In the genomic region with DNA sequence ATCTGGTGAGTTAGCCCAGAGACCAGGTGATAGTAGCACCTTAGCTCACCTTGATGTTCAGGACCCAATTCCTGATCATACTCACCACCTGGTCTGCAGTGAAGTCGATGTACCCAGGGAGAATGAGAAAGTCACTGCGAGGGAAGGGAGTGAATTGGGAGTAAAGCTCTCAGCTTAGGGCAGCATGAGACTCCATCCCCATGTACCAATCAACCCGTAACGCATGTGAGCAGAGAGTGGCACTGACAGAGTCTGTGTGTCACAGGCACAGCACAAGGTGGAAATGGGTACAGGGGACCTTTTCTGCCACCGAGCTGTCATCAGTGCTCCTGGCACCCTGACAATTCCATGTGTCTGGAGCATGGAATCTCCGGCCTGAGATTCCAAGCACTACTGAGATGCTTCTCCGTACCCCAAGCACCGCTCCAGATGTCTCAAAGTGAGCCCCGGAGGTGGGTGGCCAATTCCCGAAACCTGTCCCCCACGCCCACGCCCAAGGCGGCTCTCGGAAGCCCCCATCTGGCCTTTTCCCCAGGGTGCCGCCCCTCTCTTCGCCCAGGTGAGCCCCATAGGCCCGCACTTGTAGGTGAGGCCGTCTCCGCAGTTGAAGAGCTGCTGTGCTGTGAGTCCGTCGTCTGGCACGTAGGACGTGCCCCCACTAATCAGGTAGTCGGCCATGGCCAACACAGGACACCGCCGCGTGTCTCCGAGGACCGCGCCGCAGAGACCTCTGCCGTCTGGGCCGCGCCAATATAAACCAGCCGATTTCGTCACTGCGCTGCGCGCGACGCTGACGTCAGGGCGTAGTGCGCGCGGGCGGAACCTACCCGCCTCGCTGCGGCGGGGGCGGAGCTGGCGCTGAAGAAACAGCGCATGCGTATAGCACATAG, we compare ENCODE assay signal across 8 cellular contexts. TPM values are rescaled to one million over a fixed set of nuclear protein-coding genes. Genes with fewer than 3 reads are reported as not detected.
A peak's percentile ranks its signal among the peaks of the same experiment; 100 is the strongest.
DNase-seq lines count a peak whose midpoint lies in the region; ATAC-seq, FAIRE-seq and TF ChIP-seq lines count a peak whose summit lies in the region.

A gene (minus strand): TSS at position 726 of the 890 bp plus-strand sequence. CDS start 48 bp downstream, at position 678.

- ATAC-seq in GM18867 (IDR thresholded peaks at IDR 0.05; ENCODE audit: unreplicated experiment), result peak; percentile 89
- ATAC-seq in HG03097 (IDR thresholded peaks at IDR 0.05; ENCODE audit: low FRiP score, unreplicated experiment), result peak; percentile 81

- peaks cover 36% of the 10 kb centered on the region for H3K36me3 ChIP-seq in A673 (ENCODE audit: insufficient read depth, low read length, poor library complexity, severe bottlenecking)
- H3K36me3 ChIP-seq in breast epithelium, result peaks cover 7% of the 10 kb centered on the region
- peaks cover 0 to 30% of the 10 kb centered on the region in 2 donors for H3K36me3 ChIP-seq in small intestine (ENCODE audit: control insufficient read depth in 2 of 2, insufficient read depth in 2 of 2, low read length in 2 of 2)

- peaks cover 6% of the 10 kb centered on the region for H3K4me1 ChIP-seq in A673 (ENCODE audit: insufficient read depth, low read length, poor library complexity, severe bottlenecking)
- H3K4me1 ChIP-seq in breast epithelium, result peaks cover 0 to 7% of the 10 kb centered on the region in 2 donors
- H3K4me1 ChIP-seq in small intestine (ENCODE audit: control insufficient read depth in 2 of 2, insufficient read depth in 1 of 2, low read depth in 1 of 2, low read length in 1 of 2), result peaks cover 4 to 7% of the 10 kb centered on the region in 2 donors

- no peak for TF ChIP-seq CTCF in A673 (conservative IDR thresholded peaks at IDR 0.05; ENCODE audit: low read depth, low read length)
- TF ChIP-seq CTCF in VCaP (conservative IDR thresholded peaks at IDR 0.05), result no peak
- TF ChIP-seq CTCF in breast epithelium (IDR thresholded peaks at IDR 0.05), result no peak

- H3K9me3 ChIP-seq in A673 (ENCODE audit: low read depth, low read length, poor library complexity, severe bottlenecking), result no peaks in the 10 kb centered on the region
- H3K9me3 ChIP-seq in breast epithelium, result no peaks in the 10 kb centered on the region
- H3K9me3 ChIP-seq in small intestine (ENCODE audit: control insufficient read depth, low read depth), result no peaks in the 10 kb centered on the region

- peak; percentile 86 for DNase-seq in A673 (ENCODE audit: low spot score)
- peak; percentile 63 for DNase-seq in NCI-H2196 treated with DMSO at 0.1 percent for 48 hours (lab: John Stamatoyannopoulos, UW; ENCODE audit: unreplicated experiment)
- DNase-seq in breast epithelium (ENCODE audit: low spot score in 2 of 2), result peak; percentile 87 to 88
- peak; percentile 89 for DNase-seq in iPS-NIHi11 (ENCODE audit: low spot score)
- DNase-seq in small intestine, result peak; percentile 92

- POLR2A ChIA-PET in A673 (lab: Charles Lee; ENCODE audit: low non-redundant PET), result interaction anchor here (0.5 to 0.6 kb wide), 3 partner anchors 9 to 441 kb away, joined by 3 to 13 read pairs (median 4); a partner anchor contains a TSS

- H3K27ac ChIP-seq in A673 (ENCODE audit: low read depth, low read length, poor library complexity, severe bottlenecking) (peak within 1 kb of the TSS; percentile 88), VCaP (peak within 1 kb of the TSS; percentile 99), breast epithelium (peak within 1 kb of the TSS; percentile 95 to 98), small intestine (ENCODE audit: low read depth in 1 of 2, low read length in 1 of 2) (peak within 1 kb of the TSS; percentile 74 to 93)

- peak; percentile 94 for TF ChIP-seq POLR2A in breast epithelium (IDR thresholded peaks at IDR 0.05)

- FAIRE-seq in small intestine (lab: Jason Lieb, UNC), result no peak

- TSS peak; percentile 55 for BruUV-seq in A673 (replicated peaks; lab: Mats Ljungman, UMichigan)

- H3K4me3 ChIP-seq in A673 (ENCODE audit: low read depth, low read length, poor library complexity, severe bottlenecking), result peak within 1 kb of the TSS; percentile 66
- H3K4me3 ChIP-seq in breast epithelium, result peak within 1 kb of the TSS; percentile 69 to 78 (median 77)
- peak within 1 kb of the TSS; percentile 41 to 59 for H3K4me3 ChIP-seq in small intestine (ENCODE audit: low read depth in 1 of 2, low read length in 2 of 2)

- WGBS in small intestine, 3 donors, result 0 to 1% (median 1%) methylated on average over 54 to 55 of the region's 55 CpGs

- intact Hi-C loops in A673 (cut with micrococcal nuclease; ENCODE audit: unreplicated experiment) (no loop called here), breast epithelium (cut with DNase I; ENCODE audit: low total_unique reads) (no loop called here)

- CTCF ChIA-PET in A673 (lab: Charles Lee), result no interaction called here

- H3K27me3 ChIP-seq in A673 (replicated peaks; ENCODE audit: insufficient read depth, low read depth, low read length, poor library complexity) (no peaks in the 10 kb centered on the region), breast epithelium (no peaks in the 10 kb centered on the region), small intestine (ENCODE audit: control insufficient read depth in 2 of 2, insufficient read depth in 2 of 2, low read length in 2 of 2) (no peaks in the 10 kb centered on the region)

RNA-seq across cellular contexts. Expression of the gene that starts here (rescaled TPM):
- total RNA-seq in A673 (2021) (190 and 196 TPM in 2 replicates), breast epithelium (100 to 1,000 TPM; 123 to 216 (median 178) TPM)
- polyA plus RNA-seq in small intestine, result 100 to 1,000 TPM in 1 of 3 donors, 10 to 100 TPM in 2; 47.2 to 219 (median 62.4) TPM

Comparison
In these comparisons a context has a peak if more than half of its experiments do, and no peak if none do; other contexts are left out.
1. Peak in every context shown above with its lines: DNase-seq, ATAC-seq, H3K4me3 ChIP-seq and H3K27ac ChIP-seq.